17 cellular contexts compared by ENCODE assay signal in the genomic region with DNA sequence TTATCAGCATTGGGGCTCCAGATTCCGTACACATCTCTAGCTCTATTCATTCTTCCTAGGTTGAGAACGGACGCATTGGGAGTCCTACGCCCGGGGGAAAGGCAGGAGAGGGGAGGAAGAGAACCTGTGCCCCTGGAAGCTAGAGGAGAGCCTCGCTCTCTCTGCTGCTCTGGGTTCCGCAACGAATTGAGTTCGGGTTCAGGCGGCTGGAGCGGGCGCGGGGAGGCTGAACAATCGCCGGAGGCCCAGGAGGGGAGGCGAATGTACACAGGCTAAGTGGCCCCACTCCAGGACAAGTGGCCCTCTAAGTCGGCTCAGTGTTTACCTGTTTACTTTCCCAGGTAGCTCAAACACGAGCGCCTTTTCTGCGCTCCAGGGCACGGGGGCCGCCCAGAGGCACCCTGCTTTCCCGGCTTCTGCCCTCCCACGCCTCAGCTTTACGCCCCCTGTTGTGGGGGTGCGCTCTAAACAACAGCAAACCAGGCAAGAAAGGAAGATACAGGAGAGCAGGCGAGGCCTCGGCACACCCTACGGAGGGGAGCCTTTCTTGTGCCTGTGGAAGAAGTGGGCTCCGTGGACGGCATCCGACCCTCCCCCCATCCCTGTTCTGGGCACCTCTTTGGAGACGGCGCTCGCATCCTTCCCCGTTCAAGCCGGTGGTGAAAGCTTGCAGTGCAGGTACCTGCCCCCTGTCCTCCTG. TPM values are rescaled to one million over a fixed set of nuclear protein-coding genes. Genes with fewer than 3 reads are reported as not detected.
A peak's percentile ranks its signal among the peaks of the same experiment; 100 is the strongest.
DNase-seq lines count a peak whose midpoint lies in the region; ATAC-seq, FAIRE-seq and TF ChIP-seq lines count a peak whose summit lies in the region.
"Had no signal": no experiment of that assay in that cellular context is flagged by ENCODE, and none has a peak within 500 bp of the region (broad histone marks: within the 10 kb centered on the region; RNA-seq: fewer than 3 reads in every experiment).

No MANE protein-coding gene starts in this region.

- ATAC-seq in CD4-positive, alpha-beta T cell (ENCODE audit: poor library complexity): no peak
- ATAC-seq in HepG2 (peak; percentile 15), foreskin keratinocyte (no peak), GM21381 (IDR thresholded peaks at IDR 0.05; ENCODE audit: unreplicated experiment) (no peak), GM21825 (IDR thresholded peaks at IDR 0.05; ENCODE audit: unreplicated experiment) (no peak)
- ATAC-seq: left cardiac atrium had no signal

- TF ChIP-seq CTCF in CD4-positive, alpha-beta T cell (IDR thresholded peaks at IDR 0.05): no peak
- TF ChIP-seq CTCF in HepG2 (CRISPR knock-in tag; IDR thresholded peaks at IDR 0.05) (no peak), foreskin keratinocyte (conservative IDR thresholded peaks at IDR 0.05) (no peak)

- no peak overlapping the region for H3K4me2 ChIP-seq in HepG2 (ENCODE audit: low read depth, low read length)

- no peak overlapping the region for H2AFZ ChIP-seq in HepG2 (ENCODE audit: low read length)

- BruUV-seq in HepG2 (replicated peaks; lab: Mats Ljungman, UMichigan): no TSS peak

- TF ChIP-seq EP300 in HepG2 (IDR thresholded peaks at IDR 0.05; ENCODE audit: low read depth in 2 of 2, low read length in 2 of 2): no peak
- TF ChIP-seq EP300 in HepG2 (CRISPR knock-in tag; IDR thresholded peaks at IDR 0.05; ENCODE audit: borderline replicate concordance): no peak

- no peak for DNase-seq in CD4-positive, alpha-beta T cell
- peak; percentile 35 for DNase-seq in ELF-1 (ENCODE audit: low read depth, low spot score)
- peak; percentile 91 for DNase-seq in NCI-H345 (lab: John Stamatoyannopoulos, UW)
- DNase-seq in HepG2 (ENCODE audit: low spot score): no peak
- no peak for DNase-seq in foreskin keratinocyte
- no peak for DNase-seq in NOMO-1 treated with DMSO at 0.1 percent for 48 hours (lab: John Stamatoyannopoulos, UW; ENCODE audit: unreplicated experiment)
- DNase-seq: C1 segment of cervical spinal cord; hippocampal formation; left cardiac atrium; MV-4-11; stimulated activated CD4-positive, alpha-beta T cell treated with anti-CD3 and anti-CD28 coated beads, Interleukin-1b, Interleukin-23, amount 100 ng/mL, for 48 hours; T-helper 9 cell; transverse colon had no signal

- no peaks in the 10 kb centered on the region for H3K79me2 ChIP-seq in HepG2 (ENCODE audit: insufficient read depth, low read length)

- H4K20me1 ChIP-seq in HepG2 (ENCODE audit: insufficient read depth, low read length): no peaks in the 10 kb centered on the region; the same call in 1 of the 2 replicates

- POLR2A ChIA-PET in CD4-positive, alpha-beta T cell (lab: Charles Lee): no interaction called here
- POLR2A ChIA-PET in HepG2 (lab: Yijun Ruan, JAX): no interaction called here

- H3K27me3 ChIP-seq in CD4-positive, alpha-beta T cell (ENCODE audit: control insufficient read depth, insufficient read depth, low read length): peaks cover 92% of the 10 kb centered on the region
- H3K27me3 ChIP-seq in HepG2 (ENCODE audit: control insufficient read depth in 1 of 2, insufficient read depth in 2 of 2, low read length in 2 of 2) (peaks cover 40 to 92% of the 10 kb centered on the region in 2 experiments), foreskin keratinocyte (peaks cover 99% of the 10 kb centered on the region)

- no peak overlapping the region for H3K4me3 ChIP-seq in HepG2 (replicated peaks in 1 of 3; ENCODE audit: insufficient read depth in 1 of 3, low read depth in 2 of 3, low read length in 3 of 3)
- H3K4me3 ChIP-seq: transverse colon had no signal

- H3K36me3 ChIP-seq in HepG2 (replicated peaks in 1 of 2; ENCODE audit: control insufficient read depth in 1 of 2, insufficient read depth in 2 of 2, low read length in 2 of 2): no peaks in the 10 kb centered on the region
- H3K36me3 ChIP-seq: transverse colon had no signal

- H3K27ac ChIP-seq in CD4-positive, alpha-beta T cell (ENCODE audit: low read depth, low read length): no peak overlapping the region
- H3K27ac ChIP-seq in HepG2 (ENCODE audit: extremely low read length, insufficient read depth, low read length) (no peak overlapping the region), foreskin keratinocyte (no peak overlapping the region)
- H3K27ac ChIP-seq: transverse colon had no signal

- no peak overlapping the region for H3K9ac ChIP-seq in HepG2 (ENCODE audit: insufficient read depth, low read depth, low read length)

- H3K9me3 Mint-ChIP-seq in CD4-positive, alpha-beta T cell: no peaks in the 10 kb centered on the region
- H3K9me3 Mint-ChIP-seq: dendritic cell treated with granulocyte-macrophage colony-stimulating factor and Interleukin-4, amounts not matched to agents 40 ng/mL and 50 ng/mL, for 4 days had no signal

- H3K4me1 Mint-ChIP-seq in CD4-positive, alpha-beta T cell (ENCODE audit: low read depth): peaks cover 57% of the 10 kb centered on the region

- peaks cover 85% of the 10 kb centered on the region for H3K27me3 Mint-ChIP-seq in CD4-positive, alpha-beta T cell

- TF ChIP-seq POLR2A in HepG2 (IDR thresholded peaks at IDR 0.05; ENCODE audit: insufficient read depth in 1 of 2, low read depth in 2 of 2, low read length in 2 of 2): no peak

- no peak overlapping the region for H3K27ac Mint-ChIP-seq in CD4-positive, alpha-beta T cell
- H3K27ac Mint-ChIP-seq: dendritic cell treated with granulocyte-macrophage colony-stimulating factor and Interleukin-4, amounts not matched to agents 40 ng/mL and 50 ng/mL, for 4 days had no signal

- in situ Hi-C loops in HepG2 (cut with HindIII; ENCODE audit: extremely low pct_ligation_motif_present, low pct_unique_long_range_greater_than_20kb): no loop called here

- no peak for TF ChIP-seq RAD21 in HepG2 (CRISPR knock-in tag; IDR thresholded peaks at IDR 0.05)

- intact Hi-C loops in CD4-positive, alpha-beta T cell (cut with DNase I, micrococcal nuclease): loop anchor here in 1 of 2 experiments (5.0 to 10.0 kb wide), 2 partner anchors 121 to 804 kb away; partner anchors contain the start of genes NKX2-4 and RALGAPA2
- intact Hi-C loops in HepG2 (cut with micrococcal nuclease; ENCODE audit: unreplicated experiment): no loop called here

- H3K36me3 Mint-ChIP-seq in CD4-positive, alpha-beta T cell (ENCODE audit: low read depth): no peaks in the 10 kb centered on the region

- no peaks in the 10 kb centered on the region for H3K9me3 ChIP-seq in CD4-positive, alpha-beta T cell (ENCODE audit: control insufficient read depth, low read length)
- no peaks in the 10 kb centered on the region for H3K9me3 ChIP-seq in HepG2 (ENCODE audit: low read length)
- H3K9me3 ChIP-seq: transverse colon had no signal

- no peak for FAIRE-seq in HepG2 (lab: Jason Lieb, UNC)

- WGBS in HepG2 (ENCODE audit: low lambda C conversion rate): 12% methylated on average over 37 of the region's 37 CpGs

- peak overlapping the region; percentile 61 for H3K4me3 Mint-ChIP-seq in CD4-positive, alpha-beta T cell
- H3K4me3 Mint-ChIP-seq: dendritic cell treated with granulocyte-macrophage colony-stimulating factor and Interleukin-4, amounts not matched to agents 40 ng/mL and 50 ng/mL, for 4 days had no signal

- CTCF ChIA-PET in CD4-positive, alpha-beta T cell (lab: Charles Lee): interaction anchor here (0.7 to 2.2 kb wide), 4 partner anchors 9 to 283 kb away, joined by 3 to 6 read pairs (median 5); no protein-coding TSS in a partner anchor
- CTCF ChIA-PET in HepG2 (lab: Yijun Ruan, JAX; ENCODE audit: low intra/inter-chr PET ratio, low total read pairs): no interaction called here

- H3K4me1 ChIP-seq in HepG2 (ENCODE audit: insufficient read depth, low read length) (0 out of 2 replicates have a peak, but pooled peaks cover 4% of the 10 kb centered on the region), foreskin keratinocyte (no peaks in the 10 kb centered on the region)

TF ChIP-seq in HepG2, 621 proteins besides CTCF, POLR2A, EP300 and RAD21 (continues in another document):
- TF ChIP-seq PHF20 (CRISPR knock-in tag; IDR thresholded peaks at IDR 0.05) (no peak), MAFF (IDR thresholded peaks at IDR 0.05; ENCODE audit: low read depth, low read length) (no peak), SMAD1 (CRISPR knock-in tag; IDR thresholded peaks at IDR 0.05; ENCODE audit: borderline replicate concordance, low read depth) (no peak), GABPA (IDR thresholded peaks at IDR 0.05; ENCODE audit: low read depth, low read length) (no peak), GABPA (CRISPR knock-in tag; IDR thresholded peaks at IDR 0.05; ENCODE audit: low read depth) (no peak), CCAR2 (optimal IDR thresholded peaks at IDR 0.05; ENCODE audit: low read depth, low read length) (no peak), NKX3-1 (CRISPR knock-in tag; IDR thresholded peaks at IDR 0.05) (no peak), ZNF605 (CRISPR knock-in tag; IDR thresholded peaks at IDR 0.05) (no peak)

RNA-seq across cellular contexts. Expression of gene NKX2-2, which starts 4.6 kb away (rescaled TPM):
- total RNA-seq in CD4-positive, alpha-beta T cell: not detected
- total RNA-seq in HepG2 (2016; rRNA removed; fragmentation: Illumina TruSeq; extraction: Trizol) (not detected in 2 replicates), foreskin keratinocyte (not detected in 2 replicates)
- not detected in 2 replicates for total RNA-seq in HepG2 (2016; cell fraction: cytosol; rRNA removed; fragmentation: Illumina TruSeq; extraction: Trizol; ENCODE audit: low read depth)
- total RNA-seq in HepG2 (2016; cell fraction: insoluble cytoplasmic fraction; rRNA removed; fragmentation: Illumina TruSeq; extraction: Trizol): not detected in 2 replicates
- total RNA-seq in HepG2 (2016; cell fraction: membrane; rRNA removed; fragmentation: Illumina TruSeq; extraction: Trizol): not detected in 2 replicates
- total RNA-seq in HepG2 (2016; cell fraction: nucleus; rRNA removed; fragmentation: Illumina TruSeq; extraction: Trizol): not detected in 2 replicates
- polyA plus RNA-seq in HepG2 (2011; rRNA removed) (not detected in 2 replicates), foreskin keratinocyte (not detected in 2 replicates)
- polyA plus RNA-seq in HepG2 (2011; cell fraction: cytosol; rRNA removed): not detected in 2 replicates
- not detected in 2 replicates for polyA plus RNA-seq in HepG2 (2011; cell fraction: nucleus; rRNA removed)
- not detected in 2 replicates for polyA plus RNA-seq in HepG2 (2012)
- polyA plus RNA-seq in HepG2 (2016; cell fraction: cytosol; fragmentation: Illumina TruSeq; extraction: Trizol; ENCODE audit: low read depth): not detected in 2 replicates
- not detected in 2 replicates for polyA plus RNA-seq in HepG2 (2016; cell fraction: insoluble cytoplasmic fraction; fragmentation: Illumina TruSeq; extraction: Trizol; ENCODE audit: low read depth)
- not detected in 2 replicates for polyA plus RNA-seq in HepG2 (2016; cell fraction: membrane; fragmentation: Illumina TruSeq; extraction: Trizol; ENCODE audit: low read depth)
- not detected in 2 replicates for polyA plus RNA-seq in HepG2 (2016; cell fraction: nucleus; fragmentation: Illumina TruSeq; extraction: Trizol; ENCODE audit: insufficient read depth, low read depth)
- not detected in 2 replicates for polyA minus RNA-seq in HepG2 (2011; rRNA and poly(A)+ RNA removed; ENCODE audit: low replicate concordance)
- polyA minus RNA-seq in HepG2 (2011; cell fraction: cytosol; rRNA and poly(A)+ RNA removed): not detected in 2 replicates
- polyA minus RNA-seq in HepG2 (2011; cell fraction: nucleus; rRNA and poly(A)+ RNA removed): not detected in 2 replicates
- total RNA-seq: left cardiac atrium, renal cortical epithelial cell had no signal

Comparison
In these comparisons a context has a peak if more than half of its experiments do, and no peak if none do; other contexts are left out.
1. DNase-seq: peak in ELF-1 (single experiment) and NCI-H345 (single experiment); none in CD4-positive, alpha-beta T cell (0 of 10), HepG2 (single experiment), foreskin keratinocyte (0 of 2) and NOMO-1 treated with DMSO at 0.1 percent for 48 hours (single experiment).